Comparison of ENCODE assay signal across 13 cellular contexts in genomic region chrX:41184312-41184711, GRCh38.
DNase-seq lines count a peak whose midpoint lies in the region; ATAC-seq, FAIRE-seq and TF ChIP-seq lines count a peak whose summit lies in the region.
"Had no signal": no experiment of that assay in that cellular context is flagged by ENCODE, and none has a peak within 500 bp of the region (broad histone marks: within the 10 kb centered on the region; RNA-seq: fewer than 3 reads in every experiment).

No MANE protein-coding gene starts in this region.

- no peak overlapping the region for H2AFZ ChIP-seq in OCI-LY3 (ENCODE audit: low read depth, low read length)

- H3K9me3 ChIP-seq in OCI-LY3 (ENCODE audit: insufficient read depth, low read length) (no peaks in the 10 kb centered on the region), upper lobe of left lung (no peaks in the 10 kb centered on the region)

- H3K27ac ChIP-seq in OCI-LY3 (ENCODE audit: low read length) (peak overlapping the region; percentile 35), upper lobe of left lung (no peak overlapping the region)

- FAIRE-seq in GM12892 (lab: Jason Lieb, UNC) = peak; percentile 94
- FAIRE-seq: G401.6 had no signal

- TF ChIP-seq POLR2A in GM12892 (IDR thresholded peaks at IDR 0.05; ENCODE audit: low read depth, low read length) (no peak), upper lobe of left lung (IDR thresholded peaks at IDR 0.05) (no peak)

- H3K36me3 ChIP-seq in OCI-LY3 (replicated peaks; ENCODE audit: low read depth, low read length) = peaks cover 27% of the 10 kb centered on the region
- H3K36me3 ChIP-seq in upper lobe of left lung = peaks cover 0 to 49% (median 0%) of the 10 kb centered on the region in 4 donors

- peak; percentile 56 for ATAC-seq in GM18870 (IDR thresholded peaks at IDR 0.05; ENCODE audit: unreplicated experiment)
- peak; percentile 67 for ATAC-seq in HG02885 (IDR thresholded peaks at IDR 0.05; ENCODE audit: poor library complexity, unreplicated experiment)
- no peak for ATAC-seq in HG03045 (IDR thresholded peaks at IDR 0.05; ENCODE audit: unreplicated experiment)
- ATAC-seq in upper lobe of left lung (ENCODE audit: low FRiP score in 2 of 2) = no peak
- ATAC-seq in HG02840 (IDR thresholded peaks at IDR 0.05; ENCODE audit: low FRiP score, unreplicated experiment) = no peak
- no peak for ATAC-seq in GM21367 (IDR thresholded peaks at IDR 0.05; ENCODE audit: unreplicated experiment)

- H3K4me3 ChIP-seq in OCI-LY3 (ENCODE audit: low read length) = peak overlapping the region; percentile 10; the same call in 1 of the 2 replicates
- H3K4me3 ChIP-seq in upper lobe of left lung = no peak overlapping the region

- WGBS in upper lobe of left lung, 2 donors = 65 to 86% methylated on average over 3 of the region's 3 CpGs

- H3K27me3 ChIP-seq in OCI-LY3 (ENCODE audit: low read depth, low read length) (no peaks in the 10 kb centered on the region), upper lobe of left lung (no peaks in the 10 kb centered on the region)

- no peaks in the 10 kb centered on the region; the same call in 1 of the 2 replicates for H4K20me1 ChIP-seq in OCI-LY3 (ENCODE audit: insufficient read depth, low read length)

- peak overlapping the region; percentile 53 for H3K4me2 ChIP-seq in OCI-LY3 (ENCODE audit: low read length)

- DNase-seq in GM12892 (ENCODE audit: insufficient read length) (no peak), upper lobe of left lung (no peak)
- DNase-seq: CD4-positive, alpha-beta T cell; NCI-H187 treated with DMSO at 0.1 percent for 48 hours; NCI-H82; substantia nigra had no signal

- H3K79me2 ChIP-seq in OCI-LY3 (ENCODE audit: low read length) = peaks cover 20% of the 10 kb centered on the region

- H3K4me1 ChIP-seq in OCI-LY3 (ENCODE audit: low read length) = peaks cover 50% of the 10 kb centered on the region
- H3K4me1 ChIP-seq in upper lobe of left lung = peaks cover 0 to 8% (median 7%) of the 10 kb centered on the region in 4 donors

- no peak overlapping the region for H3K9ac ChIP-seq in OCI-LY3 (ENCODE audit: low read length)

- TF ChIP-seq EP300 in upper lobe of left lung (IDR thresholded peaks at IDR 0.05) = no peak

- no peak for TF ChIP-seq CTCF in OCI-LY3 (IDR thresholded peaks at IDR 0.05; ENCODE audit: low read depth, low read length)
- TF ChIP-seq CTCF in upper lobe of left lung (IDR thresholded peaks at IDR 0.05) = no peak

Comparison
In these comparisons a context has a peak if more than half of its experiments do, and no peak if none do; other contexts are left out.
1. ATAC-seq: peak in GM18870 (single experiment) and HG02885 (single experiment); none in HG03045 (single experiment), upper lobe of left lung (0 of 2), HG02840 (single experiment) and GM21367 (single experiment).